In genomic region chr3:24047513-24047912, GRCh38 we compare ENCODE assay signal across 10 cellular contexts.
DNase-seq lines count a peak whose midpoint lies in the region; ATAC-seq, FAIRE-seq and TF ChIP-seq lines count a peak whose summit lies in the region.
"Had no signal": no experiment of that assay in that cellular context is flagged by ENCODE, and none has a peak within 500 bp of the region (broad histone marks: within the 10 kb centered on the region; RNA-seq: fewer than 3 reads in every experiment).

No MANE protein-coding gene starts in this region.

- H3K4me3 ChIP-seq in A549: no peak overlapping the region
- H3K4me3 ChIP-seq in dorsolateral prefrontal cortex: no peak overlapping the region

- peaks cover 13% of the 10 kb centered on the region for H3K4me1 ChIP-seq in A549

- no peak for TF ChIP-seq POLR2A in A549 (IDR thresholded peaks at IDR 0.05; ENCODE audit: low read length)

- FAIRE-seq in A549 (lab: Jason Lieb, UNC): no peak

- peak overlapping the region; percentile 50 for H3K4me2 ChIP-seq in A549

- H3K9me3 ChIP-seq in A549: no peaks in the 10 kb centered on the region

- DNase-seq in A549 (ENCODE audit: low read depth in 1 of 2, low spot score in 1 of 2) (no peak), caudate nucleus (lab: John Stamatoyannopoulos, UW) (no peak), dorsolateral prefrontal cortex (no peak), COR-L47 (lab: John Stamatoyannopoulos, UW) (no peak), C1 segment of cervical spinal cord (lab: John Stamatoyannopoulos, UW) (no peak), cerebellar cortex (ENCODE audit: low spot score) (no peak)
- DNase-seq: GDM1, NCI-H510A treated with DMSO at 0.1 percent for 48 hours had no signal

- peak; percentile 28 to 53; a peak in 3 of 6 replicates for ATAC-seq in A549
- ATAC-seq in GM21367 (IDR thresholded peaks at IDR 0.05; ENCODE audit: unreplicated experiment): peak; percentile 39
- ATAC-seq in HG03139 (IDR thresholded peaks at IDR 0.05; ENCODE audit: unreplicated experiment): peak; percentile 14

- no peak for TF ChIP-seq EP300 in A549 (IDR thresholded peaks at IDR 0.05)

- H3K27ac ChIP-seq in A549 (peak overlapping the region in 1 of 2 experiments; percentile 70; a peak in 4 of 6 replicates), caudate nucleus (ENCODE audit: low read depth, low read length) (peak overlapping the region; percentile 31), dorsolateral prefrontal cortex (peak overlapping the region in 9 of 59 donors; percentile 6 to 46 (median 31))

- intact Hi-C loops in dorsolateral prefrontal cortex (cut with DNase I): loop anchor here in 1 of 2 donors (10.0 kb wide), 1 partner anchor 77 kb away; no protein-coding TSS in a partner anchor

- no peak for TF ChIP-seq CTCF in A549 (IDR thresholded peaks at IDR 0.05)
- no peak for TF ChIP-seq CTCF in dorsolateral prefrontal cortex (IDR thresholded peaks at IDR 0.05 in 54 of 56, conservative IDR thresholded peaks at IDR 0.05 in 2 of 56; ENCODE audit: low read depth in 1 of 56, partially characterized antibody in 56 of 56)

- no CpG with 5 or more reads among the region's 1 CpG for WGBS in A549 (ENCODE audit: missing lambda C conversion rate)

- CTCF ChIA-PET in A549 (lab: Yijun Ruan, JAX): no interaction called here

- TF ChIP-seq RAD21 in A549 (conservative IDR thresholded peaks at IDR 0.05 in 1 of 2, IDR thresholded peaks at IDR 0.05 in 1 of 2): no peak

- POLR2A ChIA-PET in A549 (lab: Yijun Ruan, JAX): no interaction called here

- H3K27me3 ChIP-seq in dorsolateral prefrontal cortex: no peaks in the 10 kb centered on the region

TF ChIP-seq in A549, 52 proteins besides CTCF, POLR2A, EP300 and RAD21:
- no peak for TF ChIP-seq PHF8 (IDR thresholded peaks at IDR 0.05; ENCODE audit: borderline replicate concordance, low read depth)
- no peak for TF ChIP-seq NFE2L2 (conservative IDR thresholded peaks at IDR 0.05; ENCODE audit: low read length)
- no peak for TF ChIP-seq HOXB13 (CRISPR knock-in tag; IDR thresholded peaks at IDR 0.05; ENCODE audit: low read depth)
- no peak for TF ChIP-seq CHD4 (IDR thresholded peaks at IDR 0.05; ENCODE audit: borderline replicate concordance)
- TF ChIP-seq HOXA7 (CRISPR knock-in tag; IDR thresholded peaks at IDR 0.05): no peak
- TF ChIP-seq CEBPB (IDR thresholded peaks at IDR 0.05): no peak
- TF ChIP-seq GATA3 (IDR thresholded peaks at IDR 0.05; ENCODE audit: borderline replicate concordance): no peak
- TF ChIP-seq BCL3 (IDR thresholded peaks at IDR 0.05): no peak
- no peak for TF ChIP-seq JUN (IDR thresholded peaks at IDR 0.05)
- TF ChIP-seq ESRRA (IDR thresholded peaks at IDR 0.05; ENCODE audit: borderline replicate concordance, low read length): no peak
- no peak for TF ChIP-seq EHMT2 (IDR thresholded peaks at IDR 0.05; ENCODE audit: low read depth)
- TF ChIP-seq ZSCAN20 (CRISPR knock-in tag; IDR thresholded peaks at IDR 0.05): no peak
- no peak for TF ChIP-seq TP53 (CRISPR knock-in tag; IDR thresholded peaks at IDR 0.05)
